ENCODE assay signal across 2 cellular contexts in the genomic region with DNA sequence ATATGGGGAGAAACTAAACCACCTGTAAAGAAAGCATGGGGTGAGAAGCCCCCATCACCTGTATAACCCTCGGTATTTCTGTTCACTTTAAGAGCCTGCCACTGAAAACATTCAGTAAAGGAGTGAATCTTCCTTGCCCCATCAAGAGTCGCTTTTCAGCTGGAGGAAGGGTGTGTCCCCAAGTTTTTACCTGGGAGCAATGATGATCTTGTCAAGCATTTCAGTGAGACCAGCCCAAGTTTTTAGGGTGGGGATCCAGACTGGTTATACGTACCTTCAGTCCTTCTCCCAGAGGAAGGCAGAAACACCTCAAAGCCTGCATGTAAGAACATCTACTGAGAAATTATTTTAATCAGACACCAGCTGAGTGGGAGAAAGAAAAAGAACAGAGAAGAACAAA.
TF ChIP-seq lines count a peak whose summit lies in the region.

A gene (plus strand): TSS at position 301 of the 400 bp plus-strand sequence. CDS start 141 bp downstream, outside the sequence.

TF ChIP-seq in GM23338, 12 proteins besides CTCF, POLR2A, EP300 and RAD21 (continues in another document):
- TF ChIP-seq, protein P1, sequence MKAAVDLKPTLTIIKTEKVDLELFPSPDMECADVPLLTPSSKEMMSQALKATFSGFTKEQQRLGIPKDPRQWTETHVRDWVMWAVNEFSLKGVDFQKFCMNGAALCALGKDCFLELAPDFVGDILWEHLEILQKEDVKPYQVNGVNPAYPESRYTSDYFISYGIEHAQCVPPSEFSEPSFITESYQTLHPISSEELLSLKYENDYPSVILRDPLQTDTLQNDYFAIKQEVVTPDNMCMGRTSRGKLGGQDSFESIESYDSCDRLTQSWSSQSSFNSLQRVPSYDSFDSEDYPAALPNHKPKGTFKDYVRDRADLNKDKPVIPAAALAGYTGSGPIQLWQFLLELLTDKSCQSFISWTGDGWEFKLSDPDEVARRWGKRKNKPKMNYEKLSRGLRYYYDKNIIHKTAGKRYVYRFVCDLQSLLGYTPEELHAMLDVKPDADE (IDR thresholded peaks at IDR 0.05): no peak
- TF ChIP-seq CREB1 (CRISPR knock-in tag; IDR thresholded peaks at IDR 0.05; ENCODE audit: low read depth): no peak
- no peak for TF ChIP-seq NANOG (IDR thresholded peaks at IDR 0.05; ENCODE audit: borderline replicate concordance)
- no peak for TF ChIP-seq ZNF114 (CRISPR knock-in tag; IDR thresholded peaks at IDR 0.05)
- TF ChIP-seq ZNF331 (CRISPR knock-in tag; IDR thresholded peaks at IDR 0.05; ENCODE audit: low read depth): no peak
- TF ChIP-seq EZH2phosphoT487 (IDR thresholded peaks at IDR 0.05; ENCODE audit: unreplicated experiment): no peak
- no peak for TF ChIP-seq EZH2 (IDR thresholded peaks at IDR 0.05; ENCODE audit: low read depth, unreplicated experiment)
- TF ChIP-seq STAT1 (IDR thresholded peaks at IDR 0.05; ENCODE audit: unreplicated experiment): no peak
- TF ChIP-seq, protein P2, sequence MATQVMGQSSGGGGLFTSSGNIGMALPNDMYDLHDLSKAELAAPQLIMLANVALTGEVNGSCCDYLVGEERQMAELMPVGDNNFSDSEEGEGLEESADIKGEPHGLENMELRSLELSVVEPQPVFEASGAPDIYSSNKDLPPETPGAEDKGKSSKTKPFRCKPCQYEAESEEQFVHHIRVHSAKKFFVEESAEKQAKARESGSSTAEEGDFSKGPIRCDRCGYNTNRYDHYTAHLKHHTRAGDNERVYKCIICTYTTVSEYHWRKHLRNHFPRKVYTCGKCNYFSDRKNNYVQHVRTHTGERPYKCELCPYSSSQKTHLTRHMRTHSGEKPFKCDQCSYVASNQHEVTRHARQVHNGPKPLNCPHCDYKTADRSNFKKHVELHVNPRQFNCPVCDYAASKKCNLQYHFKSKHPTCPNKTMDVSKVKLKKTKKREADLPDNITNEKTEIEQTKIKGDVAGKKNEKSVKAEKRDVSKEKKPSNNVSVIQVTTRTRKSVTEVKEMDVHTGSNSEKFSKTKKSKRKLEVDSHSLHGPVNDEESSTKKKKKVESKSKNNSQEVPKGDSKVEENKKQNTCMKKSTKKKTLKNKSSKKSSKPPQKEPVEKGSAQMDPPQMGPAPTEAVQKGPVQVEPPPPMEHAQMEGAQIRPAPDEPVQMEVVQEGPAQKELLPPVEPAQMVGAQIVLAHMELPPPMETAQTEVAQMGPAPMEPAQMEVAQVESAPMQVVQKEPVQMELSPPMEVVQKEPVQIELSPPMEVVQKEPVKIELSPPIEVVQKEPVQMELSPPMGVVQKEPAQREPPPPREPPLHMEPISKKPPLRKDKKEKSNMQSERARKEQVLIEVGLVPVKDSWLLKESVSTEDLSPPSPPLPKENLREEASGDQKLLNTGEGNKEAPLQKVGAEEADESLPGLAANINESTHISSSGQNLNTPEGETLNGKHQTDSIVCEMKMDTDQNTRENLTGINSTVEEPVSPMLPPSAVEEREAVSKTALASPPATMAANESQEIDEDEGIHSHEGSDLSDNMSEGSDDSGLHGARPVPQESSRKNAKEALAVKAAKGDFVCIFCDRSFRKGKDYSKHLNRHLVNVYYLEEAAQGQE (IDR thresholded peaks at IDR 0.05; ENCODE audit: unreplicated experiment): no peak
- no peak for TF ChIP-seq JUNB (IDR thresholded peaks at IDR 0.05; ENCODE audit: unreplicated experiment)
- no peak for TF ChIP-seq POLR2AphosphoS5 (IDR thresholded peaks at IDR 0.05; ENCODE audit: low read depth)

TF ChIP-seq in H1, 55 proteins besides CTCF, POLR2A, EP300 and RAD21:
- TF ChIP-seq, protein P3, sequence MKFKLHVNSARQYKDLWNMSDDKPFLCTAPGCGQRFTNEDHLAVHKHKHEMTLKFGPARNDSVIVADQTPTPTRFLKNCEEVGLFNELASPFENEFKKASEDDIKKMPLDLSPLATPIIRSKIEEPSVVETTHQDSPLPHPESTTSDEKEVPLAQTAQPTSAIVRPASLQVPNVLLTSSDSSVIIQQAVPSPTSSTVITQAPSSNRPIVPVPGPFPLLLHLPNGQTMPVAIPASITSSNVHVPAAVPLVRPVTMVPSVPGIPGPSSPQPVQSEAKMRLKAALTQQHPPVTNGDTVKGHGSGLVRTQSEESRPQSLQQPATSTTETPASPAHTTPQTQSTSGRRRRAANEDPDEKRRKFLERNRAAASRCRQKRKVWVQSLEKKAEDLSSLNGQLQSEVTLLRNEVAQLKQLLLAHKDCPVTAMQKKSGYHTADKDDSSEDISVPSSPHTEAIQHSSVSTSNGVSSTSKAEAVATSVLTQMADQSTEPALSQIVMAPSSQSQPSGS (IDR thresholded peaks at IDR 0.05; ENCODE audit: low read length): no peak
- no peak for TF ChIP-seq GTF2F1 (IDR thresholded peaks at IDR 0.05; ENCODE audit: borderline replicate concordance, low read depth, low read length)
- no peak for TF ChIP-seq SP2 (IDR thresholded peaks at IDR 0.05; ENCODE audit: low read length)
- TF ChIP-seq CTBP2 (IDR thresholded peaks at IDR 0.05; ENCODE audit: borderline replicate concordance, insufficient read depth, insufficient read length, low read length): no peak
- TF ChIP-seq, protein P4, sequence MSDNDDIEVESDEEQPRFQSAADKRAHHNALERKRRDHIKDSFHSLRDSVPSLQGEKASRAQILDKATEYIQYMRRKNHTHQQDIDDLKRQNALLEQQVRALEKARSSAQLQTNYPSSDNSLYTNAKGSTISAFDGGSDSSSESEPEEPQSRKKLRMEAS (IDR thresholded peaks at IDR 0.05): no peak
- TF ChIP-seq JUN (IDR thresholded peaks at IDR 0.05; ENCODE audit: low read depth, low read length): no peak
- no peak for TF ChIP-seq SAP30 (IDR thresholded peaks at IDR 0.05; ENCODE audit: insufficient read depth, insufficient replicate concordance, low read length)
- TF ChIP-seq TBP (IDR thresholded peaks at IDR 0.05; ENCODE audit: low read depth, low read length): no peak
- no peak for TF ChIP-seq TCF12 (IDR thresholded peaks at IDR 0.05; ENCODE audit: low read depth, low read length)
- TF ChIP-seq HDAC2 (IDR thresholded peaks at IDR 0.05; ENCODE audit: borderline replicate concordance in 1 of 2, low read depth in 2 of 2, low read length in 2 of 2): no peak
- TF ChIP-seq KDM4A (IDR thresholded peaks at IDR 0.05; ENCODE audit: low read depth, low read length, severe bottlenecking): no peak
- TF ChIP-seq CHD2 (IDR thresholded peaks at IDR 0.05; ENCODE audit: low read length): no peak
- TF ChIP-seq CBX5 (IDR thresholded peaks at IDR 0.05; ENCODE audit: low read depth, low read length): no peak
- TF ChIP-seq SP1 (IDR thresholded peaks at IDR 0.05; ENCODE audit: low read depth, low read length): no peak
